ENCODE assay signal across 16 cellular contexts in the genomic region with DNA sequence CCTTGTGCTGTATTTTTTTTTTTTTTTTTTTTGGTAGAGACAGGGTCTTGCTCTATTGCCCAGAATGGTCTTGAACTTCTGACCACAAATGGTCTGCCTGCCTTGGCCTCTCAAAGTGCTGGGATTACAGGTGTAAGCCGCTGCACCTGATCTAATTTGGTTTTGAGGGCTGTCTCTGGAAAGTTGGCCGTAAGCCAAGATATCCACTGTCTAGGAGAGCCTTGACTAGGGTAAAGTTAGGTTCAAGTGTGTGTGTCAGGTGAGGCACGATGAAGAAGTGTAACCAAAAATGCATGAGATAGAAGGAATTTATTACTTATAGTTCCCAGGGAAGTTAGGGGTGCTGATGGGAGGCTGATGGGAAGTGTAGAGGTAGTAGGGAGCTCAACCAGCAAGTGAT. TPM values are rescaled to one million over a fixed set of nuclear protein-coding genes. Genes with fewer than 3 reads are reported as not detected.
A peak's percentile ranks its signal among the peaks of the same experiment; 100 is the strongest.
DNase-seq lines count a peak whose midpoint lies in the region; ATAC-seq and TF ChIP-seq lines count a peak whose summit lies in the region.
"Had no signal": no experiment of that assay in that cellular context is flagged by ENCODE, and none has a peak within 500 bp of the region (broad histone marks: within the 10 kb centered on the region; RNA-seq: fewer than 3 reads in every experiment).

No MANE protein-coding gene starts in this region.

- no peaks in the 10 kb centered on the region for H3K4me1 ChIP-seq in Panc1 (ENCODE audit: control insufficient read depth, insufficient read depth, low read length)

- POLR2A ChIA-PET in Panc1 (lab: Charles Lee): no interaction called here

- BruUV-seq in Panc1 (replicated peaks; lab: Mats Ljungman, UMichigan): no TSS peak

- H3K27me3 ChIP-seq in Panc1 (ENCODE audit: control insufficient read depth, insufficient read depth, low read length): no peaks in the 10 kb centered on the region

- H3K9me3 ChIP-seq in Panc1 (ENCODE audit: control insufficient read depth, insufficient read depth, low read depth, low read length): no peaks in the 10 kb centered on the region

- H3K4me3 ChIP-seq in Panc1 (ENCODE audit: low read depth in 2 of 2, low read length in 2 of 2): no peak overlapping the region
- H3K4me3 ChIP-seq: GM12878, GM23248 had no signal

- TF ChIP-seq RAD21 in Ishikawa (IDR thresholded peaks at IDR 0.05; ENCODE audit: low read depth): no peak

- in situ Hi-C loops in Panc1 (cut with HindIII; ENCODE audit: low pct_unique_long_range_greater_than_20kb, low sequenced_read_pairs): no loop called here

- TF ChIP-seq CTCF in Panc1 (IDR thresholded peaks at IDR 0.05): no peak

- H3K36me3 ChIP-seq in Panc1 (ENCODE audit: control insufficient read depth, insufficient read depth, low read length): no peaks in the 10 kb centered on the region

- CTCF ChIA-PET in Panc1 (lab: Charles Lee): no interaction called here

- intact Hi-C loops in Panc1 (cut with micrococcal nuclease; ENCODE audit: unreplicated experiment): no loop called here

- H3K27ac ChIP-seq in Panc1 (ENCODE audit: low read length): peak overlapping the region; percentile 39; the same call in 1 of the 2 replicates
- H3K27ac ChIP-seq: 22Rv1, GM23248, HL-60 had no signal

- no peak for TF ChIP-seq EP300 in Ishikawa (IDR thresholded peaks at IDR 0.05; ENCODE audit: borderline replicate concordance)

- ATAC-seq in Panc1: no peak
- no peak for ATAC-seq in GM21515 (IDR thresholded peaks at IDR 0.05; ENCODE audit: unreplicated experiment)
- ATAC-seq: CD8-positive, alpha-beta T cell; GM12878 had no signal

- DNase-seq in DMS 273 (lab: John Stamatoyannopoulos, UW; ENCODE audit: unreplicated experiment) (peak; percentile 7), DMS 273 treated with DMSO at 0.1 percent for 48 hours (lab: John Stamatoyannopoulos, UW) (no peak), NCI-H2171 treated with DMSO at 0.1 percent for 48 hours (lab: John Stamatoyannopoulos, UW) (peak; percentile 10), NCI-H2171 (lab: John Stamatoyannopoulos, UW) (no peak), Panc1 (ENCODE audit: low read depth, low spot score) (no peak), SHP77 treated with DMSO at 0.1 percent for 48 hours (lab: John Stamatoyannopoulos, UW) (no peak)
- DNase-seq: CD8-positive, alpha-beta T cell; COR-L47; DMS79; GM23248; H7 had no signal

TF ChIP-seq in Ishikawa, 13 proteins besides CTCF, POLR2A, EP300 and RAD21:
- no peak for TF ChIP-seq CREB1 (IDR thresholded peaks at IDR 0.05; ENCODE audit: low read depth)
- peak; percentile 57 for TF ChIP-seq NFIC (IDR thresholded peaks at IDR 0.05)
TF ChIP-seq in Ishikawa: peak in this region for 1.

RNA-seq across cellular contexts. Expression of gene INO80C, which starts 46.7 kb away (rescaled TPM):
- total RNA-seq in Panc1 (2021; ENCODE audit: unreplicated experiment): 25.8 TPM
- 24.1 TPM for polyA plus RNA-seq in Panc1 (2012; ENCODE audit: insufficient read length)

Comparison
In these comparisons a context has a peak if more than half of its experiments do, and no peak if none do; other contexts are left out.
1. DNase-seq: peak in DMS 273 (single experiment) and NCI-H2171 treated with DMSO at 0.1 percent for 48 hours (single experiment); none in DMS 273 treated with DMSO at 0.1 percent for 48 hours (single experiment), NCI-H2171 (single experiment), Panc1 (single experiment) and SHP77 treated with DMSO at 0.1 percent for 48 hours (single experiment).